In the genomic region with DNA sequence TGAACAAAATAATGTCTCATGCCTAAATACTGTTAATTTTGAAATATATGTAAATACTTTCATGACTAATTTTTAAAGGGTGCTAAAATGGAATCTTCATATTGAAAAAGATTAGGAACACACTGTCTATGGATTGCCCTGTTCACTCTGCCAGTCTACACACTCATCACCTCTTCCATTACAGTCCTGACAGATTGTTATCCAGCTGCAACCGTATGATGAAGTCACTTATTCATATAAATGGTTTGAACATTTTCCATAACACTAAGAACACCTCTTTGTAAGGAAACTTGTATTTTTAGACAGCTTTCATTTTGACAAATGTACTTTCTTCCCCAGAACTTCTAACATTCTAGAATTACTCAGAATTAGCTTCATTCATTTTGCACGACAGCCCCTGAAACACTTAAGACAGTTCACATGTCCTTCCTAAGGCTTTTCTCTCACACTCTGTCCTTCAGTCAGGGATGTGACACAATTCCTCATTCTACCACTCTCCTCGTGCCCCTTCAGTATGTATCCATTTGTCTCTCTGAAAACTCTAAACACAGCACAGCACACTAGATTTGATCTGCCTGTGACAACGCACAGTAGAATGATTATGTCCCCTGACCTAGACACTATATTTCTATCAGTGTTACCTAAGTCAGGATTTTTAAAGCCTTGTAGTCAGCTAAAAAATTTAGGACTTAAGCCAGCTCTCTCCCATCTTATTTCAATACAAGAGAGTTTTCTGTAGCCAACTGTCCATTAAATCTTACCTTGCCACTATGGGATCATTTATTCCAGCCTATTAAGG, we compare ENCODE assay signal across 15 cellular contexts.
DNase-seq lines count a peak whose midpoint lies in the region; ATAC-seq and TF ChIP-seq lines count a peak whose summit lies in the region.
"Had no signal": no experiment of that assay in that cellular context is flagged by ENCODE, and none has a peak within 500 bp of the region (broad histone marks: within the 10 kb centered on the region; RNA-seq: fewer than 3 reads in every experiment).

No MANE protein-coding gene starts in this region.

- DNase-seq in activated CD8-positive, alpha-beta T cell treated with anti-CD3 and anti-CD28 coated beads for 36 hours: no peak
- no peak for DNase-seq in activated CD8-positive, alpha-beta T cell treated with anti-CD3 and anti-CD28 coated beads, Interleukin-2, amount 10 ng/mL, durations not matched to agents 7 days and 5 days
- DNase-seq in G401 (ENCODE audit: low spot score) (peak; percentile 60), coronary artery (ENCODE audit: low spot score) (no peak)
- peak; percentile 20 to 21 for DNase-seq in activated T-cell treated with anti-CD3 and anti-CD28 coated beads, Interleukin-2, amount 50 U/mL, for 48 hours
- DNase-seq: GF-D8, GOT3, MV-4-11, NCI-H1417, NCI-H1930, NCI-H774, PC-9 had no signal

- H3K27ac Mint-ChIP-seq in activated CD8-positive, alpha-beta T cell treated with anti-CD3 and anti-CD28 coated beads for 36 hours: peak overlapping the region; percentile 56
- H3K27ac Mint-ChIP-seq in activated CD8-positive, alpha-beta T cell treated with anti-CD3 and anti-CD28 coated beads, Interleukin-2, amount 10 ng/mL, durations not matched to agents 7 days and 5 days: no peak overlapping the region
- peak overlapping the region in 2 of 3 experiments; percentile 2 to 10 for H3K27ac Mint-ChIP-seq in nephron

- H3K4me3 Mint-ChIP-seq in activated CD8-positive, alpha-beta T cell treated with anti-CD3 and anti-CD28 coated beads for 36 hours: no peak overlapping the region
- H3K4me3 Mint-ChIP-seq in activated CD8-positive, alpha-beta T cell treated with anti-CD3 and anti-CD28 coated beads, Interleukin-2, amount 10 ng/mL, durations not matched to agents 7 days and 5 days: no peak overlapping the region
- H3K4me3 Mint-ChIP-seq in nephron: no peak overlapping the region

- H3K36me3 Mint-ChIP-seq in activated CD8-positive, alpha-beta T cell treated with anti-CD3 and anti-CD28 coated beads for 36 hours (ENCODE audit: low read depth): peaks cover 16% of the 10 kb centered on the region
- H3K36me3 Mint-ChIP-seq in activated CD8-positive, alpha-beta T cell treated with anti-CD3 and anti-CD28 coated beads, Interleukin-2, amount 10 ng/mL, durations not matched to agents 7 days and 5 days (ENCODE audit: low read depth): peaks cover 19% of the 10 kb centered on the region
- H3K36me3 Mint-ChIP-seq in nephron (ENCODE audit: low read depth): peaks cover 19% of the 10 kb centered on the region

- POLR2A ChIA-PET in activated CD8-positive, alpha-beta T cell treated with anti-CD3 and anti-CD28 coated beads for 36 hours (lab: Charles Lee): no interaction called here
- POLR2A ChIA-PET in activated CD8-positive, alpha-beta T cell treated with anti-CD3 and anti-CD28 coated beads, Interleukin-2, amount 10 ng/mL, durations not matched to agents 7 days and 5 days (lab: Charles Lee): no interaction called here

- no peaks in the 10 kb centered on the region for H3K27me3 Mint-ChIP-seq in activated CD8-positive, alpha-beta T cell treated with anti-CD3 and anti-CD28 coated beads for 36 hours
- H3K27me3 Mint-ChIP-seq in activated CD8-positive, alpha-beta T cell treated with anti-CD3 and anti-CD28 coated beads, Interleukin-2, amount 10 ng/mL, durations not matched to agents 7 days and 5 days (ENCODE audit: low read depth): no peaks in the 10 kb centered on the region
- no peaks in the 10 kb centered on the region for H3K27me3 Mint-ChIP-seq in nephron (ENCODE audit: low read depth)

- no peak overlapping the region for H3K4me3 ChIP-seq in coronary artery
- H3K4me3 ChIP-seq: K562, PC-9 had no signal

- peaks cover 5% of the 10 kb centered on the region for H3K4me1 Mint-ChIP-seq in activated CD8-positive, alpha-beta T cell treated with anti-CD3 and anti-CD28 coated beads for 36 hours (ENCODE audit: low read depth)
- no peaks in the 10 kb centered on the region for H3K4me1 Mint-ChIP-seq in activated CD8-positive, alpha-beta T cell treated with anti-CD3 and anti-CD28 coated beads, Interleukin-2, amount 10 ng/mL, durations not matched to agents 7 days and 5 days (ENCODE audit: low read depth)
- H3K4me1 Mint-ChIP-seq in nephron: no peaks in the 10 kb centered on the region

- no peak overlapping the region for H3K27ac ChIP-seq in coronary artery
- H3K27ac ChIP-seq: PC-9 had no signal

- CTCF ChIA-PET in activated CD8-positive, alpha-beta T cell treated with anti-CD3 and anti-CD28 coated beads for 36 hours (lab: Charles Lee): no interaction called here
- CTCF ChIA-PET in activated CD8-positive, alpha-beta T cell treated with anti-CD3 and anti-CD28 coated beads, Interleukin-2, amount 10 ng/mL, durations not matched to agents 7 days and 5 days (lab: Charles Lee): interaction anchor here (1.4 kb wide), 1 partner anchor 24 kb away, joined by 3 read pairs; no protein-coding TSS in a partner anchor

- ATAC-seq in activated CD8-positive, alpha-beta T cell treated with anti-CD3 and anti-CD28 coated beads for 36 hours: peak; percentile 71
- ATAC-seq in activated CD8-positive, alpha-beta T cell treated with anti-CD3 and anti-CD28 coated beads, Interleukin-2, amount 10 ng/mL, durations not matched to agents 7 days and 5 days: no peak
- ATAC-seq in HG02938 (IDR thresholded peaks at IDR 0.05; ENCODE audit: unreplicated experiment): no peak
- ATAC-seq: K562 had no signal

- in situ Hi-C loops in G401 (cut with HindIII; ENCODE audit: low sequenced_read_pairs): no loop called here

- intact Hi-C loops in activated CD8-positive, alpha-beta T cell treated with anti-CD3 and anti-CD28 coated beads for 36 hours (cut with micrococcal nuclease): no loop called here

- H3K9me3 Mint-ChIP-seq in activated CD8-positive, alpha-beta T cell treated with anti-CD3 and anti-CD28 coated beads for 36 hours: no peaks in the 10 kb centered on the region
- H3K9me3 Mint-ChIP-seq in activated CD8-positive, alpha-beta T cell treated with anti-CD3 and anti-CD28 coated beads, Interleukin-2, amount 10 ng/mL, durations not matched to agents 7 days and 5 days (ENCODE audit: insufficient read depth): no peaks in the 10 kb centered on the region
- no peaks in the 10 kb centered on the region for H3K9me3 Mint-ChIP-seq in nephron

- no peak for TF ChIP-seq CTCF in activated CD8-positive, alpha-beta T cell treated with anti-CD3 and anti-CD28 coated beads for 36 hours (IDR thresholded peaks at IDR 0.05)
- TF ChIP-seq CTCF in nephron (IDR thresholded peaks at IDR 0.05; ENCODE audit: unreplicated experiment in 3 of 3) (no peak), coronary artery (IDR thresholded peaks at IDR 0.05) (no peak)

Comparison
In these comparisons a context has a peak if more than half of its experiments do, and no peak if none do; other contexts are left out.
1. DNase-seq: peak in G401 (single experiment) and activated T-cell treated with anti-CD3 and anti-CD28 coated beads, Interleukin-2, amount 50 U/mL, for 48 hours (2 of 2); none in activated CD8-positive, alpha-beta T cell treated with anti-CD3 and anti-CD28 coated beads for 36 hours (single experiment), activated CD8-positive, alpha-beta T cell treated with anti-CD3 and anti-CD28 coated beads, Interleukin-2, amount 10 ng/mL, durations not matched to agents 7 days and 5 days (single experiment) and coronary artery (single experiment).